In the genomic region with DNA sequence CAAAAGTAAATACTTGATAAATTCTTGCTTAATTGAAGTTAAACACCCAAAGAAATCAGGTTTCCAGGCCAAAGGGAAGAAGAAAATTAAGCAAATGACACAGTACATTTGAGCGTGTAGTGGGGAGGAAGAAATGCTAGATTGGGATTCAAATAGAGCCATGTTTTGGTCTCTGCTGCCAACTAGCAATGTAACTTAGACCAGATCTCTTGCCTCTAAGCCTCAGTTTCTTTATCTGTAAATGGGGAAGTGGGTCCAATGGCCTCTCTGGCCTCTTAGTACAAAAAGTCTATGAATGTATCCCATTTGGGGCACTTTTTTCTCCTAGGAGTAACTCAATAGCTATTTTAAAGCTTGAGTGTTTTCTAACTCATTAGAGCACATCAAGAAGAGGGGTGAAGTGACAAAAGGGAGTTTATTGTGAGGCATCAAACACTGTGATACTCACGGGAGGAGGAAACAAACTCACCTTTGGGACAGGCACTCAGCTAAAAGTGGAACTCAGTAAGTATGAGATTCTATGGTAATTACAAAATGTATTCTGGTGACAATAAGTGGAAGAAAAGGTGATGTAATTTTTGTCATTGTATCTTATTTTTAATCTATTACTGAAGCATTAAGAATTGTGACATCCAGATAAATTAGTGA, we compare ENCODE assay signal across 1 cellular context.
TF ChIP-seq lines count a peak whose summit lies in the region.

No MANE protein-coding gene starts in this region.

TF ChIP-seq in IMR-90, 13 proteins besides CTCF, POLR2A, EP300 and RAD21:
- TF ChIP-seq MAFK (IDR thresholded peaks at IDR 0.05; ENCODE audit: low read depth, low read length) (no peak), CHD1 (IDR thresholded peaks at IDR 0.05; ENCODE audit: low read depth, low read length) (no peak)
